In the genomic region with DNA sequence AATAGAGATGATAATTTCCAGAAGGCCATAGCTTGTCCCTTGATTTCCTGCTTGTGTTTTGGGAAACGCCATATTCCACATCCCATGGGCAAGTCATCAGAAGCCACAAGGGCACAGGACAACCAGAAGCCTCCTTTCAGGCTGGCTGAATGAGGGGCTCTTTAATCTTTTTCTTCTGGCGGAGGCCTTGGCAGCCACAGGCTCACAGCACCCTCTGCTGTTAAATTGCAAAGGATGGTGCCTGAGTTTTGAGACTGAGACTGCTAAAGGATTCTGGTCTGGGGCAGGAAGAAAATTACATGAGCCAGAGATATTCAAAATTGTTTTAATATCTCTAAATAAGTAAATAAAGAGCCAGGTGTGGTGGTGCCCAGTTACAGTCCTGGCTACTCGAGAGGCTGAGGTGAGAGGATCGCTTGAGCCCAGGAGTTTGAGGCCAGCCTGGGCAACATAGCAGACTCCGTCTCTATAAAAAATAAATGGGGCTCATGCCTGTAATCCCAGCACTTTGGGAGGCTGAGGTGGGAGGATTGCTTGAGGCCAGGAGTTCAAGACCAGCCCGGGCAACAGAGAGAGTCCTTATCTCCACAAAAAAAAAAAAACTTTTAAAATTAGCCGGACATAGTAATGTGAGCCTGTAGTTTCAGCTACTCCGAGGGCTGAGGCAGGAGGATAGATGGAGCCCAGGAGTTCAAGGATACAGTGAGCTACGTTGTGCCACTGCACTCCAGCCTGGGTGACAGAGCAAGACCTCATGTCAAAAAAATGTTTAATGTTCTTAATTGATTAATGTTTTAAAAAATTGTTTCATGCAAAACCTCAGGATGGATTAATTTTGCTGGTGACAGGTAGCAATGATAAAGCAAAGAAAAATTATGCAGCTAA, we compare ENCODE assay signal across 9 cellular contexts. TPM values are rescaled to one million over a fixed set of nuclear protein-coding genes. Genes with fewer than 3 reads are reported as not detected.
DNase-seq lines count a peak whose midpoint lies in the region; ATAC-seq and TF ChIP-seq lines count a peak whose summit lies in the region.
"Had no signal": no experiment of that assay in that cellular context is flagged by ENCODE, and none has a peak within 500 bp of the region (broad histone marks: within the 10 kb centered on the region; RNA-seq: fewer than 3 reads in every experiment).

No MANE protein-coding gene starts in this region.

- H4K20me1 ChIP-seq in SK-N-SH (ENCODE audit: insufficient read depth) = no peaks in the 10 kb centered on the region

- no peaks in the 10 kb centered on the region for H3K4me1 ChIP-seq in SK-N-SH (ENCODE audit: control insufficient read depth in 1 of 2, insufficient read depth in 2 of 2, low read depth in 1 of 2, low read length in 1 of 2)
- no peaks in the 10 kb centered on the region for H3K4me1 ChIP-seq in right lobe of liver
- H3K4me1 ChIP-seq in tibial artery = no peaks in the 10 kb centered on the region

- 25% methylated on average over 9 of the region's 9 CpGs for WGBS in SK-N-SH (ENCODE audit: low lambda C conversion rate)
- WGBS in right lobe of liver (ENCODE audit: insufficient coverage, low coverage, low lambda C conversion rate, missing lambda C conversion rate) = 34% methylated on average over 9 of the region's 9 CpGs

- no peaks in the 10 kb centered on the region for H3K79me2 ChIP-seq in SK-N-SH (ENCODE audit: insufficient read depth)

- TF ChIP-seq POLR2A in right lobe of liver (IDR thresholded peaks at IDR 0.05) = no peak

- no peak for TF ChIP-seq EP300 in SK-N-SH (IDR thresholded peaks at IDR 0.05; ENCODE audit: borderline replicate concordance in 1 of 2, low read depth in 1 of 2, low read length in 1 of 2)

- H3K4me2 ChIP-seq in SK-N-SH = no peak overlapping the region

- POLR2A ChIA-PET in SK-N-SH (lab: Yijun Ruan, JAX) = interaction anchor here (0.7 kb wide), 1 partner anchor 892 kb away, joined by 3 read pairs; no protein-coding TSS in a partner anchor

- intact Hi-C loops in right lobe of liver (cut with DNase I) = no loop called here
- intact Hi-C loops in tibial artery (cut with DNase I; ENCODE audit: low total_unique reads) = loop anchor here (2.0 kb wide), 1 partner anchor 93 kb away; the partner anchor contains the start of gene AOC2

- H3K9ac ChIP-seq in SK-N-SH = no peak overlapping the region

- no peaks in the 10 kb centered on the region for H3F3A ChIP-seq in SK-N-SH (replicated peaks; ENCODE audit: insufficient read depth)

- no peak overlapping the region for H2AFZ ChIP-seq in SK-N-SH (ENCODE audit: low read depth)

- peak; percentile 14 for DNase-seq in NCI-H2196 (lab: John Stamatoyannopoulos, UW; ENCODE audit: unreplicated experiment)
- no peak for DNase-seq in NCI-H2196 treated with DMSO at 0.1 percent for 48 hours (lab: John Stamatoyannopoulos, UW; ENCODE audit: unreplicated experiment)
- DNase-seq in M059J (ENCODE audit: low read depth) = peak; percentile 60
- peak; percentile 68 for DNase-seq in SK-N-SH
- peak; percentile 80 for DNase-seq in choroid plexus epithelial cell (ENCODE audit: low read depth)
- peak in 1 of 3 donors; percentile 23 for DNase-seq in right lobe of liver
- no peak for DNase-seq in tibial artery

- H3K27me3 ChIP-seq in SK-N-SH (ENCODE audit: insufficient read depth) (peaks cover 4% of the 10 kb centered on the region; the same call in 1 of the 2 replicates), right lobe of liver (no peaks in the 10 kb centered on the region), tibial artery (peaks cover 0 to 2% of the 10 kb centered on the region in 2 donors)

- peak; percentile 81 to 90 (median 84) for ATAC-seq in right lobe of liver
- no peak for ATAC-seq in HG03521 (IDR thresholded peaks at IDR 0.05; ENCODE audit: unreplicated experiment)

- TF ChIP-seq RAD21 in SK-N-SH (IDR thresholded peaks at IDR 0.05; ENCODE audit: low read length) = peak; percentile 88

- no peaks in the 10 kb centered on the region for H3K36me3 ChIP-seq in SK-N-SH (replicated peaks in 1 of 2; ENCODE audit: control insufficient read depth in 1 of 2, insufficient read depth in 2 of 2, low read length in 1 of 2)
- no peaks in the 10 kb centered on the region for H3K36me3 ChIP-seq in right lobe of liver
- no peaks in the 10 kb centered on the region for H3K36me3 ChIP-seq in tibial artery

- H3K9me3 ChIP-seq in SK-N-SH (no peaks in the 10 kb centered on the region), right lobe of liver (no peaks in the 10 kb centered on the region), tibial artery (no peaks in the 10 kb centered on the region)

- CTCF ChIA-PET in SK-N-SH (lab: Yijun Ruan, JAX) = interaction anchor here (0.5 to 4.5 kb wide), 21 partner anchors 9 to 466 kb away, joined by 3 to 34 read pairs (median 3); partner anchors contain the start of genes AOC2, BECN1, PSMC3IP and RPL27

- no peak overlapping the region; a peak in 1 of 4 replicates for H3K4me3 ChIP-seq in SK-N-SH (ENCODE audit: low read depth in 2 of 2, low read length in 1 of 2)
- H3K4me3 ChIP-seq in choroid plexus epithelial cell (ENCODE audit: low read depth, low read length) = no peak overlapping the region
- H3K4me3 ChIP-seq in right lobe of liver = no peak overlapping the region
- H3K4me3 ChIP-seq in tibial artery = no peak overlapping the region

- H3K9me2 ChIP-seq in SK-N-SH = no peaks in the 10 kb centered on the region

- H3K27ac ChIP-seq in SK-N-SH (ENCODE audit: low read depth in 2 of 2, low read length in 1 of 2) = no peak overlapping the region
- no peak overlapping the region for H3K27ac ChIP-seq in right lobe of liver
- H3K27ac ChIP-seq in tibial artery = no peak overlapping the region

- TF ChIP-seq CTCF in SK-N-SH (IDR thresholded peaks at IDR 0.05) (peak; percentile 76), choroid plexus epithelial cell (conservative IDR thresholded peaks at IDR 0.05; ENCODE audit: low read depth, low read length) (peak; percentile 89), right lobe of liver (IDR thresholded peaks at IDR 0.05) (peak; percentile 58 to 75 (median 64)), tibial artery (IDR thresholded peaks at IDR 0.05) (peak; percentile 58 to 67)

TF ChIP-seq in SK-N-SH, 30 proteins besides CTCF, POLR2A, EP300 and RAD21:
- TF ChIP-seq NRF1 (IDR thresholded peaks at IDR 0.05; ENCODE audit: low read depth, low read length) = 0 out of 2 replicates have a peak, but pooled peaks have one; percentile 4
- TF ChIP-seq, protein P1, sequence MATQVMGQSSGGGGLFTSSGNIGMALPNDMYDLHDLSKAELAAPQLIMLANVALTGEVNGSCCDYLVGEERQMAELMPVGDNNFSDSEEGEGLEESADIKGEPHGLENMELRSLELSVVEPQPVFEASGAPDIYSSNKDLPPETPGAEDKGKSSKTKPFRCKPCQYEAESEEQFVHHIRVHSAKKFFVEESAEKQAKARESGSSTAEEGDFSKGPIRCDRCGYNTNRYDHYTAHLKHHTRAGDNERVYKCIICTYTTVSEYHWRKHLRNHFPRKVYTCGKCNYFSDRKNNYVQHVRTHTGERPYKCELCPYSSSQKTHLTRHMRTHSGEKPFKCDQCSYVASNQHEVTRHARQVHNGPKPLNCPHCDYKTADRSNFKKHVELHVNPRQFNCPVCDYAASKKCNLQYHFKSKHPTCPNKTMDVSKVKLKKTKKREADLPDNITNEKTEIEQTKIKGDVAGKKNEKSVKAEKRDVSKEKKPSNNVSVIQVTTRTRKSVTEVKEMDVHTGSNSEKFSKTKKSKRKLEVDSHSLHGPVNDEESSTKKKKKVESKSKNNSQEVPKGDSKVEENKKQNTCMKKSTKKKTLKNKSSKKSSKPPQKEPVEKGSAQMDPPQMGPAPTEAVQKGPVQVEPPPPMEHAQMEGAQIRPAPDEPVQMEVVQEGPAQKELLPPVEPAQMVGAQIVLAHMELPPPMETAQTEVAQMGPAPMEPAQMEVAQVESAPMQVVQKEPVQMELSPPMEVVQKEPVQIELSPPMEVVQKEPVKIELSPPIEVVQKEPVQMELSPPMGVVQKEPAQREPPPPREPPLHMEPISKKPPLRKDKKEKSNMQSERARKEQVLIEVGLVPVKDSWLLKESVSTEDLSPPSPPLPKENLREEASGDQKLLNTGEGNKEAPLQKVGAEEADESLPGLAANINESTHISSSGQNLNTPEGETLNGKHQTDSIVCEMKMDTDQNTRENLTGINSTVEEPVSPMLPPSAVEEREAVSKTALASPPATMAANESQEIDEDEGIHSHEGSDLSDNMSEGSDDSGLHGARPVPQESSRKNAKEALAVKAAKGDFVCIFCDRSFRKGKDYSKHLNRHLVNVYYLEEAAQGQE (IDR thresholded peaks at IDR 0.05; ENCODE audit: low read depth, low read length) = no peak
- TF ChIP-seq RFX5 (IDR thresholded peaks at IDR 0.05; ENCODE audit: low read length) = no peak
- no peak for TF ChIP-seq GABPA (IDR thresholded peaks at IDR 0.05; ENCODE audit: low read depth)
- peak; percentile 83 for TF ChIP-seq SMC3 (IDR thresholded peaks at IDR 0.05; ENCODE audit: low read depth, low read length)
TF ChIP-seq in SK-N-SH: peak in this region for 2.

RNA-seq across cellular contexts. Expression of gene AARSD1, which starts 26.3 kb away (rescaled TPM):
- 13.6 and 17.1 TPM in 2 replicates for total RNA-seq in M059J (2014; rRNA removed; shearing (Covaris generic))
- polyA plus RNA-seq in SK-N-SH (2012; rRNA removed) = 52.0 and 59.4 TPM in 2 replicates
- 41.0 and 45.6 TPM in 2 replicates for polyA plus RNA-seq in SK-N-SH (2012; cell fraction: cytosol; rRNA removed)
- polyA plus RNA-seq in SK-N-SH (2012; cell fraction: nucleus; rRNA removed) = 103 and 110 TPM in 2 replicates
- 10 to 100 TPM; 12.3 to 22.1 (median 17.9) TPM for total RNA-seq in right lobe of liver

RNA-seq across cellular contexts. Expression of gene G6PC1, which starts 37.4 kb away (rescaled TPM):
- total RNA-seq in M059J (2014; rRNA removed; shearing (Covaris generic)) = not detected in 2 replicates
- polyA plus RNA-seq in SK-N-SH (2012; rRNA removed) = not detected in 2 replicates
- not detected in 2 replicates for polyA plus RNA-seq in SK-N-SH (2012; cell fraction: cytosol; rRNA removed)
- polyA plus RNA-seq in SK-N-SH (2012; cell fraction: nucleus; rRNA removed) = not detected in 2 replicates
- 100 to 1,000 TPM in 5 of 6 experiments, 10 to 100 TPM in 1; 64.5 to 505 (median 185) TPM for total RNA-seq in right lobe of liver
- total RNA-seq: CD8-positive, alpha-beta memory T cell had no signal
- polyA plus RNA-seq: CD8-positive, alpha-beta memory T cell had no signal

RNA-seq across cellular contexts. Expression of gene PTGES3L, which starts 41.9 kb away (rescaled TPM):
- 0.67 and 0.71 TPM in 2 replicates for total RNA-seq in M059J (2014; rRNA removed; shearing (Covaris generic))
- 1.4 and 1.7 TPM in 2 replicates for polyA plus RNA-seq in SK-N-SH (2012; rRNA removed)
- 1.7 TPM in 2 replicates for polyA plus RNA-seq in SK-N-SH (2012; cell fraction: cytosol; rRNA removed)
- polyA plus RNA-seq in SK-N-SH (2012; cell fraction: nucleus; rRNA removed) = 1.9 and 2.6 TPM in 2 replicates
- not detected for total RNA-seq in right lobe of liver
- polyA plus RNA-seq: CD8-positive, alpha-beta memory T cell had no signal

RNA-seq across cellular contexts. Expression of gene RUNDC1, which starts 42.4 kb away (rescaled TPM):
- total RNA-seq in M059J (2014; rRNA removed; shearing (Covaris generic)) = 5.7 and 11.4 TPM in 2 replicates
- 9.0 and 9.5 TPM in 2 replicates for polyA plus RNA-seq in SK-N-SH (2012; rRNA removed)
- polyA plus RNA-seq in SK-N-SH (2012; cell fraction: cytosol; rRNA removed) = 6.1 and 7.4 TPM in 2 replicates
- 10.4 and 11.6 TPM in 2 replicates for polyA plus RNA-seq in SK-N-SH (2012; cell fraction: nucleus; rRNA removed)
- total RNA-seq in right lobe of liver = 1 to 10 TPM; 3.6 to 5.1 (median 4.6) TPM

Comparison
In these comparisons a context has a peak if more than half of its experiments do, and no peak if none do; other contexts are left out.
1. DNase-seq: peak in NCI-H2196 (single experiment), M059J (single experiment), SK-N-SH (single experiment) and choroid plexus epithelial cell (single experiment); none in NCI-H2196 treated with DMSO at 0.1 percent for 48 hours (single experiment) and tibial artery (0 of 2).
2. RNA of gene G6PC1, which starts 37.4 kb away (total RNA-seq): 64.5 to 505 TPM in right lobe of liver; not detected in M059J; every median in the first group is over 10 times any median in the second.
3. Peak in every context shown above with its lines, with median percentiles within 50 percentile points of each other: CTCF ChIP-seq.